In the genomic region with DNA sequence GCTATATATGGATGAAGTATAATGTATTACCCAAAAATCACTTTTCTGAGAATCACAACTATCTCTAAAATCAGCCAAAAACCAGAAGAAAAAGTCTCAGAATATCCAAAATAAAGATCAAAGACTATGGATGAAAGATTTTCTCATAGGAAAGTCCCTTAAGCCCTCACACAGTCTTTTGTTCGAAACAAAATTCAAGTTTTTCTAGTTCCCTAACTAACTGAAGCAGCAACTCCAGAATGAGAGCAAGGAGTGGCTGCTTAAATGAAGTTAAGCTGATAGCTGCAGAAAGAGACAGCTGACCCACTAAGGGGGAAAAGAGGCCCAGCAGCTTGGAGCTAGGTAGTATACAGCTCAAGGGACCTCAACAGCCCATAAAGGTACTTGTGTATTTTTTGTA, we compare ENCODE assay signal across 20 cellular contexts.
"Had no signal": no experiment of that assay in that cellular context is flagged by ENCODE, and none has a peak within 500 bp of the region (broad histone marks: within the 10 kb centered on the region; RNA-seq: fewer than 3 reads in every experiment).

No MANE protein-coding gene starts in this region.

- H3K9me3 Mint-ChIP-seq: nephron; stimulated activated naive CD8-positive, alpha-beta T cell treated with anti-CD3 and anti-CD28 coated beads, Interleukin-15, amount 100 ng/mL, for 72 hours; T-cell had no signal

- H3K4me3 Mint-ChIP-seq: nephron; stimulated activated naive CD8-positive, alpha-beta T cell treated with anti-CD3 and anti-CD28 coated beads, Interleukin-15, amount 100 ng/mL, for 72 hours; T-cell had no signal

- H3K27ac ChIP-seq: WERI-Rb-1 had no signal

- H3K27ac Mint-ChIP-seq: nephron; stimulated activated naive CD8-positive, alpha-beta T cell treated with anti-CD3 and anti-CD28 coated beads, Interleukin-15, amount 100 ng/mL, for 72 hours had no signal

- FAIRE-seq: bronchial epithelial cell, islet of Langerhans had no signal

- DNase-seq: activated CD4-positive, alpha-beta T cell treated with anti-CD3 and anti-CD28 coated beads for 1 hour; activated CD8-positive, alpha-beta memory T cell treated with anti-CD3 and anti-CD28 coated beads, Interleukin-2, amount 50 U/mL, for 48 hours; activated effector memory CD4-positive, alpha-beta T cell treated with anti-CD3 and anti-CD28 coated beads, Interleukin-2, amount 50 U/mL, for 16 hours; activated naive CD4-positive, alpha-beta T cell treated with anti-CD3 and anti-CD28 coated beads, Interleukin-2, amount 50 U/mL, for 16 hours; activated T-cell treated with anti-CD3 and anti-CD28 coated beads, Interleukin-2, amount 50 U/mL, for 48 hours; cerebellar nuclear complex; cortex of kidney; effector CD4-positive, alpha-beta T cell; foreskin fibroblast; left cardiac atrium; nucleus accumbens; stimulated activated CD4-positive, alpha-beta T cell treated with anti-CD3 and anti-CD28 coated beads, Interleukin-2, amount 100 ng/mL, for 24 hours; stimulated activated naive CD8-positive, alpha-beta T cell treated with anti-CD3 and anti-CD28 coated beads, Interleukin-15, amount 100 ng/mL, for 72 hours; T-cell; trophoblast cell; WERI-Rb-1 had no signal

- H3K27me3 Mint-ChIP-seq: stimulated activated naive CD8-positive, alpha-beta T cell treated with anti-CD3 and anti-CD28 coated beads, Interleukin-15, amount 100 ng/mL, for 72 hours; T-cell had no signal

- ATAC-seq: left cardiac atrium; SK-N-SH treated with all-trans-retinoic acid at 6 μM for 48 hours; stimulated activated naive CD8-positive, alpha-beta T cell treated with anti-CD3 and anti-CD28 coated beads, Interleukin-15, amount 100 ng/mL, for 72 hours had no signal
